Comparison of ENCODE assay signal across 1 cellular context in the genomic region with DNA sequence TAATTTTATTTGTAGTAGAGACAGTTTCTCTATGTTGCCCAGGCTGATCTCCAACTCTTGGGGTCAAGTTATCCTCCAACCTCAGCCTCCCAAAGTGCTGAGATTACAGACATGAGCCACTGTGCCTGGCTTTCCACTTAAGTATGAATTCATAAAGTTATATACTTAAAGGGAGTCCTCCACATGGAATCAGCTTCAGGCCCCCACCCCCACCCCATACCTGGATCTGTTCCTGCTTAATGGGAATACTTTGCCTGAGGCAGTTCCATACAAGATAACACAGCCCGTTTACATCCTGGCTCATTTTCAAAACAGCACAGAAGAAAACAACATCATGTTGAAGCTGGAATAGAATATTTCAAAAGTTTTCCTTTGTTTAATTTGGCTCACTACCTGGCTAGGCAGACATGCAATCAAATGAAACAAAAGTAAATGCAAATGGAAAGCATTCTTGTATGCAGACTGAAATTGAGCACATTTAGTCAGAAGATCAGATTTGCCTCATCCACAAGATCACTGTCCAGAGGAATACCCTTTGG.
TF ChIP-seq lines count a peak whose summit lies in the region.

No MANE protein-coding gene starts in this region.

TF ChIP-seq in GM23338, 12 proteins besides CTCF, POLR2A, EP300 and RAD21 (continued from another document):
- TF ChIP-seq EZH2 (IDR thresholded peaks at IDR 0.05; ENCODE audit: low read depth, unreplicated experiment) (no peak), CREB1 (CRISPR knock-in tag; IDR thresholded peaks at IDR 0.05; ENCODE audit: low read depth) (no peak), POLR2AphosphoS5 (IDR thresholded peaks at IDR 0.05; ENCODE audit: low read depth) (no peak)
